21 cellular contexts compared by ENCODE assay signal in the genomic region with DNA sequence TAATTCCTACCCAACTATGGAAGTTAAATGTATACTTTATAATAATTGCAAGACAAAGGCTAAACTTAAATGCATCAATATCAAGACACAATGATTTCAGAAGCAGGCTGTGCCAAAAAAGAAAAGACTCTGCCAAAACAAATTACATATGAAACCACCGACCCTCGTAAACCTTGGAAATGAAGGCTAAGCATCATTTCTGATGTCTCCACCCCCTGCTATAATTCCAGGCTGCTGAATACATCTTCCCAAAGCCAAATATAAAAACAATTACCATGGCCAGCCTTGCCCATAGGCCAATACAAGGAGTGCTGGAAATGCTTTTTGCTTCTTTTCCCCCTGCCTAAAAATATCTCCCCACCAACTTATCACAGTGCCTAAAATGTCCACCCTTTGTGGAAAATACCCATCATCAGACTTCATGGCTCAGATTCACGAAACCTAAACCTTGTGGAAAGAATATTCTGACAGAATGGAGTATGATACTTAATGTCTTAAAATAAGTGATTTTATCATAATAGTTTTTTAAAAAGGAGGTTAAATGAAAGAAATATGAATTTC. TPM values are rescaled to one million over a fixed set of nuclear protein-coding genes. Genes with fewer than 3 reads are reported as not detected.
DNase-seq lines count a peak whose midpoint lies in the region; ATAC-seq and TF ChIP-seq lines count a peak whose summit lies in the region.
"Had no signal": no experiment of that assay in that cellular context is flagged by ENCODE, and none has a peak within 500 bp of the region (broad histone marks: within the 10 kb centered on the region; RNA-seq: fewer than 3 reads in every experiment).

No MANE protein-coding gene starts in this region.

- H3K36me3 ChIP-seq in right atrium auricular region (no peaks in the 10 kb centered on the region), adipocyte (ENCODE audit: control insufficient read depth, insufficient read depth, low read length, severe bottlenecking) (no peaks in the 10 kb centered on the region)
- H3K36me3 ChIP-seq: prostate gland had no signal

- no peak overlapping the region for H3K27ac Mint-ChIP-seq in stimulated activated memory B cell treated with anti-CD40 and anti-IgM and Interleukin-4, amounts not matched to agents 10 μg/mL and 1 μg/mL and 100 μg/mL, for 72 hours

- H3K27ac ChIP-seq in right atrium auricular region = peak overlapping the region in 1 of 2 donors; percentile 65
- H3K27ac ChIP-seq: prostate gland, SK-N-MC had no signal

- no peak overlapping the region for H3K4me3 Mint-ChIP-seq in stimulated activated memory B cell treated with anti-CD40 and anti-IgM and Interleukin-4, amounts not matched to agents 10 μg/mL and 1 μg/mL and 100 μg/mL, for 72 hours
- H3K4me3 Mint-ChIP-seq: nephron had no signal

- no peaks in the 10 kb centered on the region for H3K36me3 Mint-ChIP-seq in stimulated activated memory B cell treated with anti-CD40 and anti-IgM and Interleukin-4, amounts not matched to agents 10 μg/mL and 1 μg/mL and 100 μg/mL, for 72 hours

- peaks cover 0 to 36% of the 10 kb centered on the region in 2 donors for H3K4me1 ChIP-seq in right atrium auricular region
- H3K4me1 ChIP-seq in adipocyte (ENCODE audit: control insufficient read depth, insufficient read depth, low read length) = peaks cover 17% of the 10 kb centered on the region

- intact Hi-C loops in left ventricle myocardium superior (cut with micrococcal nuclease) = no loop called here

- H3K4me1 Mint-ChIP-seq in stimulated activated memory B cell treated with anti-CD40 and anti-IgM and Interleukin-4, amounts not matched to agents 10 μg/mL and 1 μg/mL and 100 μg/mL, for 72 hours = no peaks in the 10 kb centered on the region

- H3K27me3 Mint-ChIP-seq in stimulated activated memory B cell treated with anti-CD40 and anti-IgM and Interleukin-4, amounts not matched to agents 10 μg/mL and 1 μg/mL and 100 μg/mL, for 72 hours = peaks cover 30% of the 10 kb centered on the region

- peaks cover 8% of the 10 kb centered on the region for H3K9me3 Mint-ChIP-seq in stimulated activated memory B cell treated with anti-CD40 and anti-IgM and Interleukin-4, amounts not matched to agents 10 μg/mL and 1 μg/mL and 100 μg/mL, for 72 hours

- H3K9me3 ChIP-seq in right atrium auricular region (peaks cover 0 to 14% of the 10 kb centered on the region in 2 donors), adipocyte (ENCODE audit: control insufficient read depth, low read length) (peaks cover 8% of the 10 kb centered on the region)
- H3K9me3 ChIP-seq: prostate gland had no signal

- peak overlapping the region; percentile 29 for H3K9ac ChIP-seq in adipocyte (ENCODE audit: low read length)

- H3K27me3 ChIP-seq in right atrium auricular region (no peaks in the 10 kb centered on the region), adipocyte (replicated peaks; ENCODE audit: control insufficient read depth, insufficient read depth, low read length) (no peaks in the 10 kb centered on the region)

- TF ChIP-seq CTCF in right atrium auricular region (IDR thresholded peaks at IDR 0.05) = no peak

- ATAC-seq in left ventricle myocardium superior (peak; percentile 45), HG03108 (IDR thresholded peaks at IDR 0.05; ENCODE audit: unreplicated experiment) (no peak), SK-N-SH treated with all-trans-retinoic acid at 6 μM for 48 hours (no peak)
- ATAC-seq in stimulated activated memory B cell treated with anti-CD40 and anti-IgM and Interleukin-4, amounts not matched to agents 10 μg/mL and 1 μg/mL and 100 μg/mL, for 72 hours = no peak
- ATAC-seq: esophagus mucosa had no signal

- no peak overlapping the region for H3K4me3 ChIP-seq in right atrium auricular region
- H3K4me3 ChIP-seq in adipocyte (ENCODE audit: low read length) = peak overlapping the region; percentile 37
- H3K4me3 ChIP-seq: prostate gland, SK-N-MC had no signal

- DNase-seq in left ventricle myocardium superior = no peak
- DNase-seq in right atrium auricular region (ENCODE audit: low spot score) = no peak
- DNase-seq in adipocyte (ENCODE audit: low read depth) = peak; percentile 68
- peak; percentile 91 for DNase-seq in fibroblast of peridontal ligament (ENCODE audit: extremely low read depth)
- no peak for DNase-seq in GM19238 (ENCODE audit: insufficient read length, low spot score)
- DNase-seq: activated gamma-delta T cell; COR-L47; dermis blood vessel endothelial cell; GDM1; NCI-H2081 treated with DMSO at 0.1 percent for 48 hours; NCI-H510A; stimulated activated naive CD4-positive, alpha-beta T cell; T1000 had no signal

TF ChIP-seq in SK-N-SH treated with all-trans-retinoic acid at 6 μM for 48 hours, 23 proteins besides CTCF, POLR2A, EP300 and RAD21:
- TF ChIP-seq ZFP3 (CRISPR knock-in tag; IDR thresholded peaks at IDR 0.05) (no peak), GLIS3 (CRISPR knock-in tag; IDR thresholded peaks at IDR 0.05) (no peak), ZFP30 (CRISPR knock-in tag; IDR thresholded peaks at IDR 0.05) (no peak), TOX (CRISPR knock-in tag; IDR thresholded peaks at IDR 0.05; ENCODE audit: borderline replicate concordance) (no peak)
- TF ChIP-seq, protein P1, sequence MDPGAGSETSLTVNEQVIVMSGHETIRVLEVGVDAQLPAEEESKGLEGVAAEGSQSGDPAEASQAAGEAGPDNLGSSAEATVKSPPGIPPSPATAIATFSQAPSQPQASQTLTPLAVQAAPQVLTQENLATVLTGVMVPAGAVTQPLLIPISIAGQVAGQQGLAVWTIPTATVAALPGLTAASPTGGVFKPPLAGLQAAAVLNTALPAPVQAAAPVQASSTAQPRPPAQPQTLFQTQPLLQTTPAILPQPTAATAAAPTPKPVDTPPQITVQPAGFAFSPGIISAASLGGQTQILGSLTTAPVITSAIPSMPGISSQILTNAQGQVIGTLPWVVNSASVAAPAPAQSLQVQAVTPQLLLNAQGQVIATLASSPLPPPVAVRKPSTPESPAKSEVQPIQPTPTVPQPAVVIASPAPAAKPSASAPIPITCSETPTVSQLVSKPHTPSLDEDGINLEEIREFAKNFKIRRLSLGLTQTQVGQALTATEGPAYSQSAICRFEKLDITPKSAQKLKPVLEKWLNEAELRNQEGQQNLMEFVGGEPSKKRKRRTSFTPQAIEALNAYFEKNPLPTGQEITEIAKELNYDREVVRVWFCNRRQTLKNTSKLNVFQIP (CRISPR knock-in tag; IDR thresholded peaks at IDR 0.05; ENCODE audit: borderline replicate concordance, low read depth) = no peak

RNA-seq across cellular contexts. Expression of a gene that starts 37.4 kb away (rescaled TPM):
- 254 TPM for total RNA-seq in left ventricle myocardium superior
- total RNA-seq in right atrium auricular region = 100 to 1,000 TPM in 1 of 2 donors, 10 to 100 TPM in 1; 96.5 to 210 TPM
- total RNA-seq: OCI-LY7 had no signal

Comparison
In these comparisons a context has a peak if more than half of its experiments do, and no peak if none do; other contexts are left out.
1. DNase-seq: peak in adipocyte (single experiment) and fibroblast of peridontal ligament (single experiment); none in left ventricle myocardium superior (single experiment), right atrium auricular region (single experiment) and GM19238 (single experiment).